ENCODE assay signal across 8 cellular contexts in the genomic region with DNA sequence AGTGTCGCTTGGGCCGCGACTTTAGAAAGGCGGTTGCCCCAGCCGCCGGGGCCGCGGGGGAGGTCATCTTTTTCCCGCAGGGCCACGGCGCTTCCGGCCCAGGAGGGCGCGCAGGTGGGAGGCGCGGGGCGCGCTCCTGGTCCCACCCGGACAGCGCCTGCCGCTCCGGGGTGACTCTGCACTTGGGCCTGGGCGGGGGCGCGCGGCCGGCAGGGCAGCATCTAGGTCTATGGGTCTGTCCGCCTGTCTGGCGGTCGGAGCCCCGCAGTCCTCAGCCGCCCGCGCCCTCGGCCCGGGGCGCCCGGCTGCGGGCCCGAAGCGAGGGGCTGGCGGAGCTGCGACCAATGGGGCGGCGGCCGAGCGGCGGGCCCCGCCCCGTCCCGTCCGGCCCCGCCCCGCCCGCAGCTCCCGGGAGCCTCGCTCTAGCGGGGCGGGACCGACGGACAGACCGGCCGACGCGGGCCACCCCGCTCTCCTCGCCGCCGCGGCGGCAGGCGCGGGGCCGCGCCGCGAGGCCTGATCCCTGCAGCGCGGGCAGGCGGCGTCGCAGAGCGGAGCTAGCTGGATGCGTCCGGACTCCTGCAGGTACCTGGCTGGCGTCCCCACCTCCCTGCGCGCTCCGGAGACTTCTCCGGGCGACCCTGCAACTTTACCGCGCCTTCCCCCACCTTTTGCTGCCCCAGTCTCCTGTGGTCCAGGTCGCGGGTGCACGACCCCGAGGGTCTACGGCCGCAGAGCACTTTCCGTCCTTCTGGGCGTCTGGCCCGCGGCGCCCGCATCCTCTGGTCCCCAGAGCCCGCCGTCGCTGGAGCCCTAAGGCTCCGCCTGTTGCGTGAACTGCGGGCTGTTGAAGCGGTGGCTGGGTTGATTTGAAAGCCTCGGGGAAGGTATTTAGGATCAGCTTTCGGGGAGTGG. TPM values are rescaled to one million over a fixed set of nuclear protein-coding genes. Genes with fewer than 3 reads are reported as not detected.
DNase-seq lines count a peak whose midpoint lies in the region; ATAC-seq and TF ChIP-seq lines count a peak whose summit lies in the region.

A gene with protein sequence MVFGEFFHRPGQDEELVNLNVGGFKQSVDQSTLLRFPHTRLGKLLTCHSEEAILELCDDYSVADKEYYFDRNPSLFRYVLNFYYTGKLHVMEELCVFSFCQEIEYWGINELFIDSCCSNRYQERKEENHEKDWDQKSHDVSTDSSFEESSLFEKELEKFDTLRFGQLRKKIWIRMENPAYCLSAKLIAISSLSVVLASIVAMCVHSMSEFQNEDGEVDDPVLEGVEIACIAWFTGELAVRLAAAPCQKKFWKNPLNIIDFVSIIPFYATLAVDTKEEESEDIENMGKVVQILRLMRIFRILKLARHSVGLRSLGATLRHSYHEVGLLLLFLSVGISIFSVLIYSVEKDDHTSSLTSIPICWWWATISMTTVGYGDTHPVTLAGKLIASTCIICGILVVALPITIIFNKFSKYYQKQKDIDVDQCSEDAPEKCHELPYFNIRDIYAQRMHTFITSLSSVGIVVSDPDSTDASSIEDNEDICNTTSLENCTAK (plus strand): TSS at position 446 of the 915 bp plus-strand sequence. CDS start 52,342 bp downstream, outside the sequence.

- H3K27me3 ChIP-seq in GM06990 (replicated peaks; ENCODE audit: control insufficient read depth, insufficient read depth, low read length): peaks cover 2% of the 10 kb centered on the region
- H3K27me3 ChIP-seq in muscle layer of colon (ENCODE audit: control insufficient read depth in 1 of 2, insufficient read depth in 2 of 2, low read length in 2 of 2): peaks cover 0 to 14% of the 10 kb centered on the region in 2 donors

- H3K27ac ChIP-seq in muscle layer of colon (ENCODE audit: low read depth, low read length): no peak within 1 kb of the TSS

- H3K4me1 ChIP-seq in muscle layer of colon (ENCODE audit: insufficient read depth, low read length): no peaks in the 10 kb centered on the region

- peak; percentile 28 for DNase-seq in GM06990 (ENCODE audit: extremely low read depth, insufficient read length)
- peak; percentile 41 for DNase-seq in SW480 (ENCODE audit: low spot score)
- no peak for DNase-seq in epithelial cell of proximal tubule (ENCODE audit: low read depth)
- no peak for DNase-seq in NCI-H446 treated with DMSO at 0.1 percent for 48 hours (lab: John Stamatoyannopoulos, UW)
- DNase-seq in stimulated activated naive CD4-positive, alpha-beta T cell (lab: John Stamatoyannopoulos, UW): no peak

- no peak within 1 kb of the TSS for H3K9ac ChIP-seq in muscle layer of colon (ENCODE audit: low read length)

- peak within 1 kb of the TSS; percentile 42 for H3K4me3 ChIP-seq in GM06990 (replicated peaks; ENCODE audit: low read depth, low read length)
- H3K4me3 ChIP-seq in epithelial cell of proximal tubule (ENCODE audit: low read depth, low read length): peak within 1 kb of the TSS; percentile 90
- peak within 1 kb of the TSS; percentile 58 to 77 for H3K4me3 ChIP-seq in muscle layer of colon (ENCODE audit: low read depth in 1 of 2, low read length in 2 of 2)

- H3K36me3 ChIP-seq in GM06990 (ENCODE audit: control insufficient read depth, insufficient read depth, low read length) (no peaks in the 10 kb centered on the region), muscle layer of colon (ENCODE audit: insufficient read depth, low read length) (no peaks in the 10 kb centered on the region)

- ATAC-seq in GM21381 (IDR thresholded peaks at IDR 0.05; ENCODE audit: unreplicated experiment): peak; percentile 84
- ATAC-seq in HG03565 (IDR thresholded peaks at IDR 0.05; ENCODE audit: unreplicated experiment): peak; percentile 74

- TF ChIP-seq CTCF in GM06990 (IDR thresholded peaks at IDR 0.05; ENCODE audit: insufficient read depth, low read length, poor library complexity, severe bottlenecking): no peak
- TF ChIP-seq CTCF in epithelial cell of proximal tubule (conservative IDR thresholded peaks at IDR 0.05; ENCODE audit: low read depth, low read length): no peak

- no peaks in the 10 kb centered on the region for H3K9me3 ChIP-seq in muscle layer of colon (ENCODE audit: low read length)

RNA-seq across cellular contexts. Expression of the gene that starts here (rescaled TPM):
- total RNA-seq in epithelial cell of proximal tubule: 16.2 and 26.9 TPM in 2 replicates

Comparison
In these comparisons a context has a peak if more than half of its experiments do, and no peak if none do; other contexts are left out.
1. DNase-seq: peak in GM06990 (single experiment) and SW480 (single experiment); none in epithelial cell of proximal tubule (single experiment), NCI-H446 treated with DMSO at 0.1 percent for 48 hours (single experiment) and stimulated activated naive CD4-positive, alpha-beta T cell (0 of 6).
2. Peak in every context shown above with its lines, with median percentiles within 50 percentile points of each other: H3K4me3 ChIP-seq.